23 cellular contexts compared by ENCODE assay signal in the genomic region with DNA sequence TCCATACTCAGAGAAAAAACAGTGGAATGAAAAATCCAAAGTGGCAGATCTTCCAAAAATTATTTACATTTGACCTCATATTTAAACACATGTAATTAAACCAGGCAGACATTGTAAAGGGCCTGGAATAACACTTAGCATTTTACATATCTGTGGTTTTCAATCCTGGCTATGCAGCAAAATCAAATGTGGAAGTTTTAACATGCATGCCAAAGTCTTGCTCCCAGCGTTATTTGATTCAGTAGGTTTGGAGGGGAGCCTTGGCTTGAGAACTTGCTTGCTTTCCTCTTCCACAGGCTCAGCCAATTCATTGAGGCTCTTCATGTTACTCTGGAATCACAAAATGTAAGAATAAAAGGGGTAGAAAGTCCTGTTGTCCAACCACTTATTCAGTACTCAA. TPM values are rescaled to one million over a fixed set of nuclear protein-coding genes. Genes with fewer than 3 reads are reported as not detected.
DNase-seq lines count a peak whose midpoint lies in the region; ATAC-seq, FAIRE-seq and TF ChIP-seq lines count a peak whose summit lies in the region.
"Had no signal": no experiment of that assay in that cellular context is flagged by ENCODE, and none has a peak within 500 bp of the region (broad histone marks: within the 10 kb centered on the region; RNA-seq: fewer than 3 reads in every experiment).

No MANE protein-coding gene starts in this region.

- H3K4me1 Mint-ChIP-seq in GM23338 = no peaks in the 10 kb centered on the region
- no peaks in the 10 kb centered on the region for H3K4me1 Mint-ChIP-seq in Caco-2 (ENCODE audit: low read depth, unreplicated experiment)
- H3K4me1 Mint-ChIP-seq: CD4-positive, CD25-positive, alpha-beta regulatory T cell had no signal

- no peak overlapping the region for H3K23ac ChIP-seq in H1 (ENCODE audit: insufficient read length)

- H3K4me2 ChIP-seq in GM23338 = no peak overlapping the region
- no peak overlapping the region for H3K4me2 ChIP-seq in H1 (ENCODE audit: insufficient read depth in 1 of 2, low read depth in 2 of 2, low read length in 2 of 2)

- H3K9ac ChIP-seq in H1 (replicated peaks in 1 of 4; ENCODE audit: extremely low read depth in 1 of 4, low read depth in 3 of 4, low read length in 3 of 4) = no peak overlapping the region
- H3K9ac ChIP-seq: GM23248 had no signal

- H2AFZ ChIP-seq in GM23338 = peak overlapping the region; percentile 18; the same call in 1 of the 2 replicates
- peak overlapping the region; percentile 45; the same call in 1 of the 2 replicates for H2AFZ ChIP-seq in H1 (ENCODE audit: low read length)
- H2AFZ ChIP-seq: GM23248 had no signal

- H2BK120ac ChIP-seq in H1 (replicated peaks; ENCODE audit: low read depth, low read length) = no peak overlapping the region

- H3K27ac ChIP-seq in GM23338 (ENCODE audit: low read depth) (no peak overlapping the region), H1 (ENCODE audit: low read depth, low read length) (no peak overlapping the region), left lung (no peak overlapping the region)
- H3K27ac ChIP-seq: GM23248 had no signal

- H3K36me3 Mint-ChIP-seq in GM23338 (ENCODE audit: low read depth) (no peaks in the 10 kb centered on the region), Caco-2 (ENCODE audit: insufficient read depth, unreplicated experiment) (no peaks in the 10 kb centered on the region)
- H3K36me3 Mint-ChIP-seq: CD4-positive, CD25-positive, alpha-beta regulatory T cell had no signal

- H2BK20ac ChIP-seq in H1 (ENCODE audit: low read length) = no peak overlapping the region

- H3K27ac Mint-ChIP-seq in GM23338 (no peak overlapping the region), Caco-2 (ENCODE audit: unreplicated experiment) (no peak overlapping the region)
- H3K27ac Mint-ChIP-seq: CD4-positive, CD25-positive, alpha-beta regulatory T cell; HFFc6 had no signal

- H4K91ac ChIP-seq in H1 (replicated peaks; ENCODE audit: insufficient read length, low read length) = no peak overlapping the region

- TF ChIP-seq CTCF in AG09319 (IDR thresholded peaks at IDR 0.05; ENCODE audit: low read depth, low read length) (no peak), GM23338 (conservative IDR thresholded peaks at IDR 0.05; ENCODE audit: low read depth in 2 of 2) (no peak), H1 (IDR thresholded peaks at IDR 0.05; ENCODE audit: control extremely low read depth in 1 of 3, insufficient read depth in 1 of 3, low read depth in 1 of 3, low read length in 3 of 3) (no peak), left lung (IDR thresholded peaks at IDR 0.05) (no peak), Caco-2 (IDR thresholded peaks at IDR 0.05; ENCODE audit: insufficient read depth in 1 of 2, low read depth in 1 of 2, low read length in 1 of 2, severe bottlenecking in 1 of 2, unreplicated experiment in 1 of 2) (no peak)

- H3K27me3 ChIP-seq in GM23338 (ENCODE audit: insufficient read depth) (no peaks in the 10 kb centered on the region), H1 (replicated peaks in 1 of 4; ENCODE audit: control insufficient read depth in 3 of 4, extremely low read depth in 1 of 4, insufficient read depth in 3 of 4, low read length in 3 of 4) (no peaks in the 10 kb centered on the region), left lung (no peaks in the 10 kb centered on the region), Caco-2 (replicated peaks; ENCODE audit: control insufficient read depth, insufficient read depth, low read length) (no peaks in the 10 kb centered on the region)
- H3K27me3 ChIP-seq: BE2C had no signal

- H2BK15ac ChIP-seq in H1 (ENCODE audit: low read length) = no peak overlapping the region

- no peak for TF ChIP-seq EP300 in H1 (IDR thresholded peaks at IDR 0.05; ENCODE audit: borderline replicate concordance in 1 of 2, low read depth in 2 of 2, low read length in 2 of 2)

- POLR2A ChIA-PET in H1 (lab: Charles Lee; ENCODE audit: partially characterized antibody) = no interaction called here
- POLR2A ChIA-PET in Caco-2 (lab: Charles Lee) = no interaction called here

- no peak for TF ChIP-seq RAD21 in H1 (IDR thresholded peaks at IDR 0.05 in 1 of 2, conservative IDR thresholded peaks at IDR 0.05 in 1 of 2; ENCODE audit: low read depth in 2 of 2, low read length in 2 of 2)

- H3K23me2 ChIP-seq in H1 (ENCODE audit: low read depth, low read length) = no peaks in the 10 kb centered on the region

- no TSS peak for BruUV-seq in Caco-2 (replicated peaks; lab: Mats Ljungman, UMichigan)

- H3K9me3 Mint-ChIP-seq in GM23338 (no peaks in the 10 kb centered on the region), Caco-2 (ENCODE audit: unreplicated experiment) (no peaks in the 10 kb centered on the region)
- H3K9me3 Mint-ChIP-seq: CD8-positive, alpha-beta memory T cell; HFFc6 had no signal

- H3K9me3 ChIP-seq in H1 (ENCODE audit: insufficient read depth in 2 of 2, low read depth in 1 of 2, low read length in 1 of 2) = no peaks in the 10 kb centered on the region
- no peaks in the 10 kb centered on the region for H3K9me3 ChIP-seq in left lung
- H3K9me3 ChIP-seq in Caco-2 = no peaks in the 10 kb centered on the region
- H3K9me3 ChIP-seq: BE2C had no signal

- H3K4me3 ChIP-seq in GM23338 (no peak overlapping the region), H1 (ENCODE audit: extremely low read depth in 1 of 4, insufficient read depth in 2 of 4, low read depth in 3 of 4, low read length in 4 of 4) (no peak overlapping the region), left lung (no peak overlapping the region), Caco-2 (ENCODE audit: low read depth, low read length) (no peak overlapping the region)
- H3K4me3 ChIP-seq: GM23248, K562 had no signal

- H3K4me1 ChIP-seq in GM23338 (ENCODE audit: insufficient read depth) = no peaks in the 10 kb centered on the region
- H3K4me1 ChIP-seq in H1 (replicated peaks in 1 of 4; ENCODE audit: control insufficient read depth in 3 of 4, insufficient read depth in 4 of 4, low read length in 3 of 4) = no peaks in the 10 kb centered on the region
- no peaks in the 10 kb centered on the region for H3K4me1 ChIP-seq in left lung
- no peaks in the 10 kb centered on the region for H3K4me1 ChIP-seq in Caco-2
- H3K4me1 ChIP-seq: BE2C had no signal

- H3K36me3 ChIP-seq in GM23338 (ENCODE audit: insufficient read depth) (no peaks in the 10 kb centered on the region), H1 (ENCODE audit: control insufficient read depth in 2 of 4, insufficient read depth in 4 of 4, low read length in 3 of 4) (no peaks in the 10 kb centered on the region), left lung (no peaks in the 10 kb centered on the region), Caco-2 (ENCODE audit: control insufficient read depth, insufficient read depth, low read length) (no peaks in the 10 kb centered on the region)
- H3K36me3 ChIP-seq: BE2C had no signal

- no peaks in the 10 kb centered on the region for H3F3A ChIP-seq in GM23338 (replicated peaks; ENCODE audit: low read depth)

- ATAC-seq in GM23338 (no peak), left lung (peak; percentile 29), GM21447 (IDR thresholded peaks at IDR 0.05; ENCODE audit: unreplicated experiment) (no peak)
- ATAC-seq: HCT116, K562 had no signal

- H2BK5ac ChIP-seq in H1 (ENCODE audit: low read depth, low read length) = no peak overlapping the region

- 0 out of 2 replicates have a peak, but pooled peaks cover 5% of the 10 kb centered on the region for H3K9me2 ChIP-seq in GM23338 (ENCODE audit: insufficient read depth)

- H3K18ac ChIP-seq in H1 (ENCODE audit: extremely low read depth, low read length) = no peak overlapping the region

- in situ Hi-C loops in KBM-7 (cut with MboI; ENCODE audit: low pct_unique_long_range_greater_than_20kb, low sequenced_read_pairs) = no loop called here

- no peak overlapping the region for H3K4ac ChIP-seq in H1 (replicated peaks; ENCODE audit: insufficient read length, low read depth, low read length)

- H4K20me1 ChIP-seq in GM23338 (replicated peaks; ENCODE audit: insufficient read depth) (no peaks in the 10 kb centered on the region), H1 (replicated peaks in 1 of 2; ENCODE audit: control insufficient read depth in 1 of 2, insufficient read depth in 2 of 2, low read length in 2 of 2) (no peaks in the 10 kb centered on the region)

- H4K5ac ChIP-seq in H1 (ENCODE audit: insufficient read length, low read depth, low read length) = no peak overlapping the region

- no peak overlapping the region for H3K4me3 Mint-ChIP-seq in GM23338
- H3K4me3 Mint-ChIP-seq in Caco-2 (ENCODE audit: unreplicated experiment) = no peak overlapping the region
- H3K4me3 Mint-ChIP-seq: CD4-positive, CD25-positive, alpha-beta regulatory T cell; CD8-positive, alpha-beta memory T cell; HFFc6 had no signal

- intact Hi-C loops in left lung (cut with DNase I) = no loop called here
- intact Hi-C loops in Caco-2 (cut with micrococcal nuclease; ENCODE audit: unreplicated experiment) = no loop called here

- CTCF ChIA-PET in H1 (lab: Charles Lee; ENCODE audit: partially characterized antibody) (no interaction called here), Caco-2 (lab: Charles Lee) (no interaction called here)

- DNase-seq in AG09319 (ENCODE audit: extremely low read depth, low read depth) = peak; percentile 11
- DNase-seq in GM23338 (ENCODE audit: low spot score) = no peak
- no peak for DNase-seq in H1 (ENCODE audit: low read depth in 1 of 2, low spot score in 2 of 2)
- DNase-seq in left lung = no peak
- DNase-seq in KBM-7 = no peak
- DNase-seq in activated CD4-positive, CD25-positive, alpha-beta regulatory T cell treated with anti-CD3 and anti-CD28 coated beads, Interleukin-2, amount 50 U/mL, for 72 hours = no peak
- DNase-seq in Caco-2 = no peak
- DNase-seq: 8988T; BE2C; C1 segment of cervical spinal cord; CD4-positive, CD25-positive, alpha-beta regulatory T cell; CD8-positive, alpha-beta memory T cell; COR-L47; GM23248; H7; HFFc6; IMR-90 had no signal

- no peak for FAIRE-seq in H1 (lab: Jason Lieb, UNC)
- FAIRE-seq: D721Med, GM12892, HTR-8/SVneo, K562 had no signal

- no peak for TF ChIP-seq POLR2A in H1 (IDR thresholded peaks at IDR 0.05; ENCODE audit: control extremely low read depth in 1 of 2, low read depth in 2 of 2, low read length in 2 of 2)

- no peaks in the 10 kb centered on the region for H3K79me1 ChIP-seq in H1 (ENCODE audit: low read depth, low read length)

- no peaks in the 10 kb centered on the region for H3K79me2 ChIP-seq in GM23338 (replicated peaks; ENCODE audit: insufficient read depth)
- H3K79me2 ChIP-seq in H1 (ENCODE audit: control insufficient read depth in 1 of 2, insufficient read depth in 2 of 2, low read length in 2 of 2) = no peaks in the 10 kb centered on the region

- H4K8ac ChIP-seq in H1 (ENCODE audit: extremely low read depth, insufficient read depth, low read length) = no peak overlapping the region

- no peaks in the 10 kb centered on the region for H3K27me3 Mint-ChIP-seq in GM23338 (ENCODE audit: insufficient read depth, low read depth, poor library complexity)
- H3K27me3 Mint-ChIP-seq in Caco-2 (ENCODE audit: insufficient read depth, unreplicated experiment) = peaks cover 15% of the 10 kb centered on the region

- no peak overlapping the region for H3K56ac ChIP-seq in H1 (replicated peaks; ENCODE audit: insufficient read length, low read depth, low read length)

- 86% methylated on average over 1 of the region's 1 CpG; no CpG with 5 or more reads in 1 of the 2 experiments for WGBS in H1 (ENCODE audit: extremely low coverage in 1 of 2, insufficient coverage in 1 of 2, insufficient read length in 1 of 2, insufficient replicate concordance in 2 of 2, low coverage in 1 of 2, low lambda C conversion rate in 2 of 2, missing lambda C conversion rate in 1 of 2), 2 experiments

- H2BK12ac ChIP-seq in H1 (ENCODE audit: low read depth, low read length) = no peak overlapping the region

- no peak overlapping the region for H3K14ac ChIP-seq in H1 (ENCODE audit: insufficient read length)

- no peak overlapping the region for H2AK5ac ChIP-seq in H1 (ENCODE audit: low read depth, low read length)

RNA-seq across cellular contexts. Expression of a gene that starts 42.5 kb away (rescaled TPM):
- 38.6 and 47.2 TPM in 2 replicates for total RNA-seq in GM23338 (2014; rRNA removed; shearing (Covaris generic))
- 24.8 and 25.1 TPM in 2 replicates for polyA plus RNA-seq in GM23338 (2016; fragmentation: Nextera tagmentation; extraction: Ambion mirVana)
- total RNA-seq in H1 (2021; fragmentation: NEBNext Ultra II Directional; extraction: Animal tissue kit (Norgen Biotek cat#: 25700)) = 42.6 and 42.8 TPM in 2 replicates
- polyA plus RNA-seq in H1 (2011; rRNA removed) = 7.4 and 12.6 TPM in 2 replicates
- polyA plus RNA-seq in H1 (2011; cell fraction: cytosol; rRNA removed) = 12.2 TPM
- 18.2 TPM for polyA plus RNA-seq in H1 (2011; cell fraction: nucleus; rRNA removed)
- polyA plus RNA-seq in H1 (2012, experiment 1 of 2) = 16.8 to 32.2 TPM (median 20.4 TPM) in 4 replicates
- 1.5 TPM for polyA plus RNA-seq in H1 (2012, experiment 2 of 2)
- polyA plus RNA-seq in H1 (2013, experiment 1 of 2) = 16.3 TPM
- 17.7 TPM for polyA plus RNA-seq in H1 (2013, experiment 2 of 2)
- polyA minus RNA-seq in H1 (2011; rRNA and poly(A)+ RNA removed) = 95.8 and 153 TPM in 2 replicates
- 25.7 TPM for polyA minus RNA-seq in H1 (2011; cell fraction: cytosol; rRNA and poly(A)+ RNA removed)
- 101 TPM for polyA minus RNA-seq in H1 (2011; cell fraction: nucleus; rRNA and poly(A)+ RNA removed)
- 10 to 100 TPM; 25.0 to 37.4 TPM for total RNA-seq in left lung
- total RNA-seq in Caco-2 (2022) = 42.6 and 46.7 TPM in 2 replicates
